In genomic region chr17:1360315-1360714, GRCh38 we compare ENCODE assay signal across 1 cellular context.
TF ChIP-seq lines count a peak whose summit lies in the region.
"Not testable (repeated sequence)": the region's sequence is repeated elsewhere in the genome, so short reads cannot be mapped to it uniquely, and the experiment has no call there.

No MANE protein-coding gene starts in this region.

TF ChIP-seq in K562, 482 proteins besides CTCF, POLR2A, EP300 and RAD21 (continued from another document):
- TF ChIP-seq JUND (IDR thresholded peaks at IDR 0.05; ENCODE audit: borderline replicate concordance, low read depth, low read length) = peak; percentile 32; the same call in 1 of the 2 replicates
- TF ChIP-seq JUND (tag; IDR thresholded peaks at IDR 0.05; ENCODE audit: borderline replicate concordance, low read depth, low read length) = not testable (repeated sequence)
